In genomic region chr2:238225121-238225520, GRCh38 we compare ENCODE assay signal across 12 cellular contexts. TPM values are rescaled to one million over a fixed set of nuclear protein-coding genes. Genes with fewer than 3 reads are reported as not detected.
DNase-seq lines count a peak whose midpoint lies in the region; ATAC-seq lines count a peak whose summit lies in the region.
"Had no signal": no experiment of that assay in that cellular context is flagged by ENCODE, and none has a peak within 500 bp of the region (broad histone marks: within the 10 kb centered on the region; RNA-seq: fewer than 3 reads in every experiment).

No MANE protein-coding gene starts in this region.

- H3K27me3 ChIP-seq in BLaER1 (no peaks in the 10 kb centered on the region), rectal smooth muscle tissue (ENCODE audit: control insufficient read depth, insufficient read depth, low read length) (no peaks in the 10 kb centered on the region)
- H3K27me3 ChIP-seq: BLaER1 treated with 17β-estradiol and CSF1 and Interleukin-3, amounts not matched to agents 10 nM and 100 nM had no signal

- ATAC-seq in HG02763 (IDR thresholded peaks at IDR 0.05; ENCODE audit: unreplicated experiment): no peak

- 0 out of 2 replicates have a peak overlapping the region, but pooled peaks have one; percentile 10 for H3K9ac ChIP-seq in BLaER1
- peak overlapping the region; percentile 0 for H3K9ac ChIP-seq in SK-N-MC (ENCODE audit: insufficient read length)
- no peak overlapping the region for H3K9ac ChIP-seq in rectal smooth muscle tissue (ENCODE audit: low read length)
- H3K9ac ChIP-seq: BLaER1 treated with 17β-estradiol and CSF1 and Interleukin-3, amounts not matched to agents 10 nM and 100 nM; GM23248 had no signal

- no peak overlapping the region for H3K4me2 ChIP-seq in BLaER1

- DNase-seq in SK-N-MC (ENCODE audit: low read depth, low spot score): no peak
- DNase-seq in mesenteric fat pad (ENCODE audit: low spot score): peak; percentile 83
- DNase-seq in activated naive CD4-positive, alpha-beta T cell treated with Interleukin-2 at 50 U/mL for 16 hours: no peak
- no peak for DNase-seq in dermis blood vessel endothelial cell
- DNase-seq: CD4-positive, CD25-positive, alpha-beta regulatory T cell; DMS53; GF-D8 had no signal

- H3K9me3 ChIP-seq in BLaER1: peaks cover 11% of the 10 kb centered on the region
- no peaks in the 10 kb centered on the region for H3K9me3 ChIP-seq in SK-N-MC (ENCODE audit: low read depth, low read length)

- H3K4me1 ChIP-seq in BLaER1 (peaks cover 13% of the 10 kb centered on the region), rectal smooth muscle tissue (ENCODE audit: control insufficient read depth, insufficient read depth, low read length) (peaks cover 20% of the 10 kb centered on the region)

- H3K4me3 ChIP-seq in BLaER1: no peak overlapping the region
- peak overlapping the region; percentile 7; the same call in 1 of the 2 replicates for H3K4me3 ChIP-seq in SK-N-MC
- no peak overlapping the region for H3K4me3 ChIP-seq in rectal smooth muscle tissue (ENCODE audit: low read length)
- H3K4me3 ChIP-seq: BLaER1 treated with 17β-estradiol and CSF1 and Interleukin-3, amounts not matched to agents 10 nM and 100 nM; GM23248 had no signal

- H3K36me3 ChIP-seq in BLaER1 (peaks cover 55% of the 10 kb centered on the region), SK-N-MC (ENCODE audit: insufficient read depth, low read length) (no peaks in the 10 kb centered on the region), rectal smooth muscle tissue (ENCODE audit: control insufficient read depth, insufficient read depth, low read length) (no peaks in the 10 kb centered on the region)

- no peak overlapping the region for H3K27ac ChIP-seq in BLaER1
- H3K27ac ChIP-seq in SK-N-MC: no peak overlapping the region
- peak overlapping the region; percentile 16 for H3K27ac ChIP-seq in rectal smooth muscle tissue (ENCODE audit: low read depth, low read length)
- H3K27ac ChIP-seq: BLaER1 treated with 17β-estradiol and CSF1 and Interleukin-3, amounts not matched to agents 10 nM and 100 nM; GM23248 had no signal

- H4K20me1 ChIP-seq in BLaER1: 0 out of 2 replicates have a peak, but pooled peaks cover 18% of the 10 kb centered on the region

RNA-seq across cellular contexts. Expression of gene HES6, which starts 14.7 kb away (rescaled TPM):
- total RNA-seq in mesenteric fat pad (4.3 TPM), dermis blood vessel endothelial cell (2.2 and 3.7 TPM in 2 replicates)

RNA-seq across cellular contexts. Expression of gene ILKAP, which starts 21.6 kb away (rescaled TPM):
- total RNA-seq in mesenteric fat pad: 36.4 TPM
- 17.7 and 18.7 TPM in 2 replicates for total RNA-seq in dermis blood vessel endothelial cell
